Comparison of ENCODE assay signal across 8 cellular contexts in genomic region chr4:87391783-87392054, GRCh38. TPM values are rescaled to one million over a fixed set of nuclear protein-coding genes. Genes with fewer than 3 reads are reported as not detected.
DNase-seq lines count a peak whose midpoint lies in the region; ATAC-seq and TF ChIP-seq lines count a peak whose summit lies in the region.

No MANE protein-coding gene starts in this region.

- H3K27ac ChIP-seq in SK-N-MC = no peak overlapping the region
- peak overlapping the region; percentile 68 for H3K27ac ChIP-seq in fibroblast of lung (ENCODE audit: insufficient read depth, low read length)
- H3K27ac ChIP-seq in psoas muscle = peak overlapping the region; percentile 69

- H3K27me3 ChIP-seq in fibroblast of lung (ENCODE audit: control insufficient read depth, insufficient read depth, low read length) (no peaks in the 10 kb centered on the region), psoas muscle (ENCODE audit: insufficient read depth in 3 of 3, low read length in 2 of 3) (no peaks in the 10 kb centered on the region)

- ATAC-seq in psoas muscle = no peak
- no peak for ATAC-seq in HG02798 (IDR thresholded peaks at IDR 0.05; ENCODE audit: poor library complexity, unreplicated experiment)
- ATAC-seq in HG03159 (IDR thresholded peaks at IDR 0.05; ENCODE audit: unreplicated experiment) = no peak
- no peak for ATAC-seq in GM21619 (IDR thresholded peaks at IDR 0.05; ENCODE audit: unreplicated experiment)

- H3K79me2 ChIP-seq in fibroblast of lung (ENCODE audit: control insufficient read depth, insufficient read depth, low read length) = peaks cover 33% of the 10 kb centered on the region

- DNase-seq in SK-N-MC (ENCODE audit: low read depth, low spot score) = no peak
- no peak for DNase-seq in fibroblast of lung (ENCODE audit: low read depth in 2 of 2)
- no peak for DNase-seq in psoas muscle
- DNase-seq in SIG-M5 treated with dmso at 0.1 percent for 504 hours (lab: John Stamatoyannopoulos, UW; ENCODE audit: unreplicated experiment) = no peak

- H2AFZ ChIP-seq in fibroblast of lung (ENCODE audit: low read length) = peak overlapping the region; percentile 88

- H3K4me2 ChIP-seq in fibroblast of lung (ENCODE audit: extremely low read depth, insufficient read depth, low read length) = peak overlapping the region; percentile 90

- H3K4me1 ChIP-seq in fibroblast of lung (ENCODE audit: control insufficient read depth, extremely low read depth, insufficient read depth, low read length) = no peaks in the 10 kb centered on the region
- H3K4me1 ChIP-seq in psoas muscle = peaks cover 7% of the 10 kb centered on the region

- H3K9ac ChIP-seq in SK-N-MC (ENCODE audit: insufficient read length) (peak overlapping the region; percentile 90), fibroblast of lung (ENCODE audit: insufficient read depth, low read length) (peak overlapping the region; percentile 62)

- TF ChIP-seq CTCF in fibroblast of lung (conservative IDR thresholded peaks at IDR 0.05 in 1 of 2, IDR thresholded peaks at IDR 0.05 in 1 of 2; ENCODE audit: low read depth in 1 of 2, low read length in 2 of 2) (no peak), psoas muscle (IDR thresholded peaks at IDR 0.05) (no peak)

- 0 out of 2 replicates have a peak, but pooled peaks cover 3% of the 10 kb centered on the region for H3K36me3 ChIP-seq in SK-N-MC (ENCODE audit: insufficient read depth, low read length)
- no peaks in the 10 kb centered on the region for H3K36me3 ChIP-seq in fibroblast of lung (ENCODE audit: control insufficient read depth, insufficient read depth, low read length)
- H3K36me3 ChIP-seq in psoas muscle (ENCODE audit: insufficient read depth in 1 of 2, low read depth in 1 of 2) = no peaks in the 10 kb centered on the region

- H3K9me3 ChIP-seq in SK-N-MC (ENCODE audit: low read depth, low read length) (no peaks in the 10 kb centered on the region), fibroblast of lung (ENCODE audit: control insufficient read depth, insufficient read depth, low read depth, low read length) (no peaks in the 10 kb centered on the region), psoas muscle (no peaks in the 10 kb centered on the region)

- intact Hi-C loops in psoas muscle (cut with DNase I) = loop anchor here in 1 of 2 donors (1.0 kb wide), 1 partner anchor 31 kb away; the partner anchor contains the start of gene NUDT9

- no peaks in the 10 kb centered on the region for H4K20me1 ChIP-seq in fibroblast of lung (ENCODE audit: control insufficient read depth, extremely low read depth, insufficient read depth, low read length)

- peak overlapping the region; percentile 92; the same call in 1 of the 2 replicates for H3K4me3 ChIP-seq in GM08714 (ENCODE audit: low read length)
- H3K4me3 ChIP-seq in SK-N-MC = peak overlapping the region; percentile 95
- H3K4me3 ChIP-seq in fibroblast of lung (replicated peaks in 1 of 4; ENCODE audit: control extremely low read depth in 1 of 4, insufficient read depth in 1 of 4, low read depth in 3 of 4, low read length in 4 of 4) = peak overlapping the region; percentile 73 to 93 (median 83)
- H3K4me3 ChIP-seq in psoas muscle = peak overlapping the region; percentile 76

- 15 to 32% (median 15%) methylated on average over 6 of the region's 6 CpGs for WGBS in psoas muscle, 3 donors

RNA-seq across cellular contexts. Expression of gene HSD17B11, which starts 0.7 kb away (rescaled TPM):
- total RNA-seq in fibroblast of lung = 64.1 and 69.6 TPM in 2 replicates
- polyA plus RNA-seq in fibroblast of lung = 39.1 and 60.5 TPM in 2 replicates
- 25.1 and 35.5 TPM in 2 replicates for polyA plus RNA-seq in fibroblast of lung (2012)
- 0.63 and 1.6 TPM in 2 replicates for polyA minus RNA-seq in fibroblast of lung (ENCODE audit: low replicate concordance)
- 10 to 100 TPM in 1 of 4 donors, 1 to 10 TPM in 3; 5.1 to 10.5 (median 7.1) TPM for total RNA-seq in psoas muscle
- polyA plus RNA-seq in psoas muscle = 10 to 100 TPM in 1 of 3 donors, 1 to 10 TPM in 2; 9.6 to 11.3 (median 9.6) TPM

RNA-seq across cellular contexts. Expression of gene NUDT9, which starts 30.7 kb away (rescaled TPM):
- total RNA-seq in fibroblast of lung (16.4 and 18.8 TPM in 2 replicates), psoas muscle (10 to 100 TPM; 20.5 to 33.3 (median 24.0) TPM)
- polyA plus RNA-seq in fibroblast of lung (28.8 and 29.2 TPM in 2 replicates), psoas muscle (10 to 100 TPM; 35.1 to 43.3 (median 37.1) TPM)
- 25.1 and 27.6 TPM in 2 replicates for polyA plus RNA-seq in fibroblast of lung (2012)
- 5.5 and 12.6 TPM in 2 replicates for polyA minus RNA-seq in fibroblast of lung (ENCODE audit: low replicate concordance)
